In the genomic region with DNA sequence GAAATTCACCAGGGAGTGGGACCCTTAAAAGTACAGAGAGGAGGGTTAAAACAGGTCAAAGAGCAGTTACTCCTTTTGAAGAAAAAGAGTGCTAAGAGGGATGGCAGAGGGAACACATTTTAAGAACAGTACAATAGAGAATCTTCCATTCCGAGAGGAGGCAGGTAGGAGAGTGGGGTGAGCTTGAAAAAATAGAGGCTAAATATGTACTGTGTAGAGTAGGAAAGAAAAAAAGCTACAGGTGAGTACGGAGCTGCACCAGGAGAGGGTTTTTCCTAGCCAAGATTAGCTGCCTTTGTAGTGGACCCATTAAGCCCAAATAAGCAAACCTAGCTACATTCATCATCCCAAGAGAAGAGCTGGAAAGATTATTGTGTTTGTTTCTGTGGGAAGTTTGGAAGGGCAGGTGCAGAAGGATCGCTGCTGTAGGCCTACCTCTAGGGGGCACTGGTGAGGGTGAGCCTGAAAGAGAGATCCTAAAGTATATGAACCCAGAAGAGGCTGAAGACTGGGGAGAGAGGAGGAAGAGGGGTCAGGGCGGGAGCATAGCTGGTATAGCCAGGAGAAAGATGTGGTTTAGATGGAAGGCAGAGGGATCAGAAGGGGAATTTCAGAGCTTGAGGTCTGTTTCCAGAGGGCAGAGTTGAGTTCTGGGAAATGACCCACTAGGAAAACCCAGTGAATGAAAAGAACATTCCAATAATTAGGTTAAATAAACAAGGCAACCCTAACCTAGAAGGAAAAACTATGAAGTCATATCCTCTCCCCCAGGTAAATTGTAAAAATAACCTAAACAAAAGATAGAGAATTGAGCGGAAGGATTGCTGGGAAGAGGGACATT, we compare ENCODE assay signal across 8 cellular contexts. TPM values are rescaled to one million over a fixed set of nuclear protein-coding genes. Genes with fewer than 3 reads are reported as not detected.
DNase-seq lines count a peak whose midpoint lies in the region; ATAC-seq and TF ChIP-seq lines count a peak whose summit lies in the region.

No MANE protein-coding gene starts in this region.

- no peak for DNase-seq in AG09319 (ENCODE audit: extremely low read depth, low read depth)
- DNase-seq in SJSA1 (ENCODE audit: low read depth in 1 of 2, low spot score in 2 of 2), result peak; percentile 21 to 52
- DNase-seq in kidney tubule cell (ENCODE audit: low spot score), result peak; percentile 43
- peak; percentile 71 for DNase-seq in stimulated activated naive CD8-positive, alpha-beta T cell treated with anti-CD3 and anti-CD28 coated beads, Interleukin-15, Interleukin-2, amounts not matched to agents 100 U/mL and 50 U/mL, for 24 hours

- H3K9me3 ChIP-seq in SJSA1 (replicated peaks), result no peaks in the 10 kb centered on the region

- no peaks in the 10 kb centered on the region for H3K36me3 ChIP-seq in SJSA1

- H3K27ac ChIP-seq in SJSA1 (no peak overlapping the region), angular gyrus (ENCODE audit: low read depth, low read length) (peak overlapping the region; percentile 26)

- TF ChIP-seq CTCF in AG09319 (IDR thresholded peaks at IDR 0.05; ENCODE audit: low read depth, low read length), result peak; percentile 61

- peak; percentile 31 for ATAC-seq in GM21515 (IDR thresholded peaks at IDR 0.05; ENCODE audit: unreplicated experiment)
- ATAC-seq in stimulated activated naive CD8-positive, alpha-beta T cell treated with anti-CD3 and anti-CD28 coated beads, Interleukin-15, Interleukin-2, amounts not matched to agents 100 U/mL and 50 U/mL, for 24 hours, result no peak
- no peak for ATAC-seq in HG03095 (IDR thresholded peaks at IDR 0.05; ENCODE audit: unreplicated experiment)
- ATAC-seq in GM18909 (IDR thresholded peaks at IDR 0.05; ENCODE audit: poor library complexity, unreplicated experiment), result no peak

- H3K4me1 ChIP-seq in SJSA1 (replicated peaks), result peaks cover 23% of the 10 kb centered on the region

- H3K27me3 ChIP-seq in SJSA1 (replicated peaks), result no peaks in the 10 kb centered on the region

- H3K4me3 ChIP-seq in SJSA1, result no peak overlapping the region

RNA-seq across cellular contexts. Expression of a gene that starts 50.2 kb away (rescaled TPM):
- total RNA-seq in SJSA1 (2014; rRNA removed; shearing (Covaris generic)), result 16.9 and 26.2 TPM in 2 replicates
